Comparison of ENCODE assay signal across 1 cellular context in genomic region chr1:45001011-45001481, GRCh38.
TF ChIP-seq lines count a peak whose summit lies in the region.

No MANE protein-coding gene starts in this region.

TF ChIP-seq in GM23338, 12 proteins besides CTCF, POLR2A, EP300 and RAD21 (continued from another document):
- TF ChIP-seq, protein P1, sequence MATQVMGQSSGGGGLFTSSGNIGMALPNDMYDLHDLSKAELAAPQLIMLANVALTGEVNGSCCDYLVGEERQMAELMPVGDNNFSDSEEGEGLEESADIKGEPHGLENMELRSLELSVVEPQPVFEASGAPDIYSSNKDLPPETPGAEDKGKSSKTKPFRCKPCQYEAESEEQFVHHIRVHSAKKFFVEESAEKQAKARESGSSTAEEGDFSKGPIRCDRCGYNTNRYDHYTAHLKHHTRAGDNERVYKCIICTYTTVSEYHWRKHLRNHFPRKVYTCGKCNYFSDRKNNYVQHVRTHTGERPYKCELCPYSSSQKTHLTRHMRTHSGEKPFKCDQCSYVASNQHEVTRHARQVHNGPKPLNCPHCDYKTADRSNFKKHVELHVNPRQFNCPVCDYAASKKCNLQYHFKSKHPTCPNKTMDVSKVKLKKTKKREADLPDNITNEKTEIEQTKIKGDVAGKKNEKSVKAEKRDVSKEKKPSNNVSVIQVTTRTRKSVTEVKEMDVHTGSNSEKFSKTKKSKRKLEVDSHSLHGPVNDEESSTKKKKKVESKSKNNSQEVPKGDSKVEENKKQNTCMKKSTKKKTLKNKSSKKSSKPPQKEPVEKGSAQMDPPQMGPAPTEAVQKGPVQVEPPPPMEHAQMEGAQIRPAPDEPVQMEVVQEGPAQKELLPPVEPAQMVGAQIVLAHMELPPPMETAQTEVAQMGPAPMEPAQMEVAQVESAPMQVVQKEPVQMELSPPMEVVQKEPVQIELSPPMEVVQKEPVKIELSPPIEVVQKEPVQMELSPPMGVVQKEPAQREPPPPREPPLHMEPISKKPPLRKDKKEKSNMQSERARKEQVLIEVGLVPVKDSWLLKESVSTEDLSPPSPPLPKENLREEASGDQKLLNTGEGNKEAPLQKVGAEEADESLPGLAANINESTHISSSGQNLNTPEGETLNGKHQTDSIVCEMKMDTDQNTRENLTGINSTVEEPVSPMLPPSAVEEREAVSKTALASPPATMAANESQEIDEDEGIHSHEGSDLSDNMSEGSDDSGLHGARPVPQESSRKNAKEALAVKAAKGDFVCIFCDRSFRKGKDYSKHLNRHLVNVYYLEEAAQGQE (IDR thresholded peaks at IDR 0.05; ENCODE audit: unreplicated experiment): no peak
- TF ChIP-seq POLR2AphosphoS5 (IDR thresholded peaks at IDR 0.05; ENCODE audit: low read depth) (no peak), ZNF331 (CRISPR knock-in tag; IDR thresholded peaks at IDR 0.05; ENCODE audit: low read depth) (no peak)
TF ChIP-seq in GM23338: peak in this region for 0.
